Comparison of ENCODE assay signal across 14 cellular contexts in genomic region chr11:43690929-43691328, GRCh38.
"Had no signal": no experiment of that assay in that cellular context is flagged by ENCODE, and none has a peak within 500 bp of the region (broad histone marks: within the 10 kb centered on the region; RNA-seq: fewer than 3 reads in every experiment).

No MANE protein-coding gene starts in this region.

- DNase-seq: activated naive CD4-positive, alpha-beta T cell; activated naive CD8-positive, alpha-beta T cell treated with anti-CD3 and anti-CD28 coated beads, Interleukin-2, amount 10 ng/mL, durations not matched to agents 7 days and 5 days; activated T-cell treated with anti-CD3 and anti-CD28 coated beads for 4 hours; aorta; effector memory CD8-positive, alpha-beta T cell; foreskin keratinocyte; kidney glomerular epithelial cell; mesenchymal stem cell; nucleus accumbens; posterior cingulate gyrus; retina had no signal

- H3K27me3 ChIP-seq: foreskin keratinocyte had no signal

- H3K4me3 Mint-ChIP-seq: activated naive CD8-positive, alpha-beta T cell treated with anti-CD3 and anti-CD28 coated beads, Interleukin-2, amount 10 ng/mL, durations not matched to agents 7 days and 5 days; dendritic cell treated with granulocyte-macrophage colony-stimulating factor and Interleukin-4, amounts not matched to agents 40 ng/mL and 50 ng/mL, for 4 days; effector memory CD8-positive, alpha-beta T cell; natural killer cell treated with Interleukin-12 subunit alpha and Interleukin-12 subunit beta and Interleukin-15 and Interleukin-18, amount 100 ng/mL, for 72 hours; stimulated activated effector memory CD8-positive, alpha-beta T cell treated with anti-CD3 and anti-CD28 coated beads, Interleukin-12 subunit alpha, Interleukin-12 subunit beta, amount 100 ng/mL, for 72 hours had no signal

- H3K27me3 Mint-ChIP-seq: activated naive CD8-positive, alpha-beta T cell treated with anti-CD3 and anti-CD28 coated beads, Interleukin-2, amount 10 ng/mL, durations not matched to agents 7 days and 5 days; dendritic cell treated with granulocyte-macrophage colony-stimulating factor and Interleukin-4, amounts not matched to agents 40 ng/mL and 50 ng/mL, for 4 days; effector memory CD8-positive, alpha-beta T cell; natural killer cell treated with Interleukin-12 subunit alpha and Interleukin-12 subunit beta and Interleukin-15 and Interleukin-18, amount 100 ng/mL, for 72 hours had no signal

- H3K27ac ChIP-seq: foreskin keratinocyte had no signal

- H3K9me3 Mint-ChIP-seq: dendritic cell treated with granulocyte-macrophage colony-stimulating factor and Interleukin-4, amounts not matched to agents 40 ng/mL and 50 ng/mL, for 4 days; effector memory CD8-positive, alpha-beta T cell; natural killer cell treated with Interleukin-12 subunit alpha and Interleukin-12 subunit beta and Interleukin-15 and Interleukin-18, amount 100 ng/mL, for 72 hours; stimulated activated effector memory CD8-positive, alpha-beta T cell treated with anti-CD3 and anti-CD28 coated beads, Interleukin-12 subunit alpha, Interleukin-12 subunit beta, amount 100 ng/mL, for 72 hours had no signal

- H3K27ac Mint-ChIP-seq: activated naive CD8-positive, alpha-beta T cell treated with anti-CD3 and anti-CD28 coated beads, Interleukin-2, amount 10 ng/mL, durations not matched to agents 7 days and 5 days; dendritic cell treated with granulocyte-macrophage colony-stimulating factor and Interleukin-4, amounts not matched to agents 40 ng/mL and 50 ng/mL, for 4 days; effector memory CD8-positive, alpha-beta T cell; natural killer cell treated with Interleukin-12 subunit alpha and Interleukin-12 subunit beta and Interleukin-15 and Interleukin-18, amount 100 ng/mL, for 72 hours; stimulated activated effector memory CD8-positive, alpha-beta T cell treated with anti-CD3 and anti-CD28 coated beads, Interleukin-12 subunit alpha, Interleukin-12 subunit beta, amount 100 ng/mL, for 72 hours had no signal
